In genomic region chr12:47190271-47190750, GRCh38 we compare ENCODE assay signal across 1 cellular context.
TF ChIP-seq lines count a peak whose summit lies in the region.

No MANE protein-coding gene starts in this region.

TF ChIP-seq in SK-N-SH, 30 proteins besides CTCF, POLR2A, EP300 and RAD21 (continued from another document):
- TF ChIP-seq EZH2phosphoT487 (IDR thresholded peaks at IDR 0.05; ENCODE audit: borderline replicate concordance, low read depth), result no peak
- no peak for TF ChIP-seq USF1 (IDR thresholded peaks at IDR 0.05; ENCODE audit: borderline replicate concordance, low read depth)
- TF ChIP-seq MAX (IDR thresholded peaks at IDR 0.05; ENCODE audit: low read depth), result no peak
- TF ChIP-seq USF2 (IDR thresholded peaks at IDR 0.05; ENCODE audit: borderline replicate concordance, low read depth, low read length), result no peak
- TF ChIP-seq POLR2AphosphoS5 (IDR thresholded peaks at IDR 0.05; ENCODE audit: low read depth, low read length), result no peak
- TF ChIP-seq REST (IDR thresholded peaks at IDR 0.05; ENCODE audit: low read depth, low read length), result no peak
- no peak for TF ChIP-seq YY1 (IDR thresholded peaks at IDR 0.05; ENCODE audit: low read depth)
- TF ChIP-seq RCOR1 (IDR thresholded peaks at IDR 0.05; ENCODE audit: low read length), result no peak
- TF ChIP-seq RXRA (IDR thresholded peaks at IDR 0.05; ENCODE audit: borderline replicate concordance, low read depth), result no peak
- TF ChIP-seq SMC3 (IDR thresholded peaks at IDR 0.05; ENCODE audit: low read depth, low read length), result no peak
